ENCODE assay signal across 8 cellular contexts in the genomic region with DNA sequence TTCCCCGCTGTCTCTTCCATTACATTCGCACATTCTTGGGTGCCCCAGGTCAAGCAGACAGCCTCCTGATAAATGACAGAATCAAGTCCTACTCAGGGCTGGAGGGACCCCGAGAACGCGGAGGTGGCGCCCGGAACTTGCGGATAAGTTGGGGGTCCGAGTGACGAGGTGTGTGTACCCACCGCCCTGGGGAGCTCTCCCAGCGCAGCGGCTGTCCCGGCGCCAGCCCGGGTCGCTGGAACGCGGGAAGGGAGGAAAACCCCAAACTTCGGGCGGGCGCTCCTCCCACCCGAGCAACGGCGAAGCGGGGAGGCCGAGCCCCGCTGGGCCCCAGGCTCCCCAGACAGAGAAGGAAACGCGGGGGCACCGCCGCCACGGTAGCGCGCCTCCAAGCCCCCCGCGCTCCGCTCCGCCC. TPM values are rescaled to one million over a fixed set of nuclear protein-coding genes. Genes with fewer than 3 reads are reported as not detected.
DNase-seq lines count a peak whose midpoint lies in the region; ATAC-seq and TF ChIP-seq lines count a peak whose summit lies in the region.

No MANE protein-coding gene starts in this region.

- peak overlapping the region; percentile 78 to 91 for H3K4me3 ChIP-seq in CD4-positive, alpha-beta memory T cell (ENCODE audit: low read length in 2 of 2)
- H3K4me3 ChIP-seq in SK-N-SH (ENCODE audit: low read depth in 2 of 2, low read length in 1 of 2) (peak overlapping the region; percentile 74 to 96), fibroblast of villous mesenchyme (ENCODE audit: low read depth, low read length) (peak overlapping the region; percentile 81)

- DNase-seq in CD4-positive, alpha-beta memory T cell: peak in 1 of 5 donors; percentile 15
- DNase-seq in HEK293T (ENCODE audit: extremely low spot score) (no peak), SK-N-SH (no peak), fibroblast of villous mesenchyme (ENCODE audit: low read depth) (peak; percentile 5), progenitor cell of endocrine pancreas (ENCODE audit: low spot score, unreplicated experiment) (no peak), DMS79 treated with DMSO at 0.1 percent for 48 hours (lab: John Stamatoyannopoulos, UW) (no peak), NCI-H345 (lab: John Stamatoyannopoulos, UW) (no peak)

- CTCF ChIA-PET in CD4-positive, alpha-beta memory T cell (lab: Charles Lee; ENCODE audit: partially characterized antibody): interaction anchor here (1.0 to 2.0 kb wide), 3 partner anchors 48 to 772 kb away, joined by 3 to 9 read pairs (median 3); partner anchors contain the start of gene FEM1B
- CTCF ChIA-PET in HEK293T (lab: Yijun Ruan, JAX): interaction anchor here (0.6 kb wide), 1 partner anchor 200 kb away, joined by 3 read pairs; no protein-coding TSS in a partner anchor
- CTCF ChIA-PET in SK-N-SH (lab: Yijun Ruan, JAX): interaction anchor here (0.6 to 4.0 kb wide), 5 partner anchors 18 to 365 kb away, joined by 3 to 21 read pairs (median 6); no protein-coding TSS in a partner anchor

- no peaks in the 10 kb centered on the region for H3K27me3 ChIP-seq in CD4-positive, alpha-beta memory T cell (ENCODE audit: insufficient read depth, low read length)
- no peaks in the 10 kb centered on the region for H3K27me3 ChIP-seq in SK-N-SH (ENCODE audit: insufficient read depth)

- peak overlapping the region; percentile 83; the same call in 1 of the 2 replicates for H2AFZ ChIP-seq in SK-N-SH (ENCODE audit: low read depth)

- H3K4me1 Mint-ChIP-seq in CD4-positive, alpha-beta memory T cell: peaks cover 21 to 32% (median 27%) of the 10 kb centered on the region in 4 donors
- peaks cover 13% of the 10 kb centered on the region for H3K4me1 Mint-ChIP-seq in progenitor cell of endocrine pancreas (ENCODE audit: low read depth)

- peaks cover 0 to 3% of the 10 kb centered on the region in 2 donors for H3K36me3 Mint-ChIP-seq in CD4-positive, alpha-beta memory T cell
- no peaks in the 10 kb centered on the region for H3K36me3 Mint-ChIP-seq in progenitor cell of endocrine pancreas (ENCODE audit: insufficient read depth)

- no peaks in the 10 kb centered on the region for H3K9me3 Mint-ChIP-seq in CD4-positive, alpha-beta memory T cell
- no peaks in the 10 kb centered on the region for H3K9me3 Mint-ChIP-seq in progenitor cell of endocrine pancreas (ENCODE audit: low read depth)

- POLR2A ChIA-PET in CD4-positive, alpha-beta memory T cell (lab: Charles Lee; ENCODE audit: partially characterized antibody): interaction anchor here (0.8 to 4.8 kb wide), 7 partner anchors 14 to 388 kb away, joined by 3 to 42 read pairs (median 4); partner anchors contain the start of genes FEM1B and PIAS1
- POLR2A ChIA-PET in HEK293T (lab: Yijun Ruan, JAX): interaction anchor here (0.9 to 3.2 kb wide), 7 partner anchors 10 to 261 kb away, joined by 3 to 14 read pairs (median 3); partner anchors contain the start of gene FEM1B
- POLR2A ChIA-PET in SK-N-SH (lab: Yijun Ruan, JAX): interaction anchor here (0.6 to 1.7 kb wide), 4 partner anchors 24 to 388 kb away, joined by 3 read pairs; partner anchors contain the start of gene FEM1B

- H3K27ac ChIP-seq in CD4-positive, alpha-beta memory T cell (ENCODE audit: low read depth, low read length): peak overlapping the region; percentile 57
- H3K27ac ChIP-seq in SK-N-SH (ENCODE audit: low read depth in 2 of 2, low read length in 1 of 2): peak overlapping the region; percentile 52 to 85

- no peaks in the 10 kb centered on the region for H3K27me3 Mint-ChIP-seq in CD4-positive, alpha-beta memory T cell
- peaks cover 16% of the 10 kb centered on the region for H3K27me3 Mint-ChIP-seq in progenitor cell of endocrine pancreas

- intact Hi-C loops in CD4-positive, alpha-beta memory T cell (cut with micrococcal nuclease): loop anchor here (1.0 kb wide), 2 partner anchors 48 to 175 kb away; partner anchors contain the start of genes FEM1B and PIAS1

- no peaks in the 10 kb centered on the region for H3K36me3 ChIP-seq in CD4-positive, alpha-beta memory T cell (ENCODE audit: insufficient read depth, low read length)
- no peaks in the 10 kb centered on the region for H3K36me3 ChIP-seq in SK-N-SH (replicated peaks in 1 of 2; ENCODE audit: control insufficient read depth in 1 of 2, insufficient read depth in 2 of 2, low read length in 1 of 2)

- ATAC-seq in GM18519 (IDR thresholded peaks at IDR 0.05; ENCODE audit: low FRiP score, unreplicated experiment): no peak

- peak overlapping the region; percentile 89 for H3K4me2 ChIP-seq in SK-N-SH

- peak overlapping the region; percentile 91 for H3K9ac ChIP-seq in SK-N-SH

- no peaks in the 10 kb centered on the region for H3K9me3 ChIP-seq in CD4-positive, alpha-beta memory T cell (ENCODE audit: control insufficient read depth in 1 of 2, low read length in 2 of 2)
- no peaks in the 10 kb centered on the region for H3K9me3 ChIP-seq in SK-N-SH

- WGBS in SK-N-SH (ENCODE audit: low lambda C conversion rate): 0% methylated on average over 10 of the region's 39 CpGs

- H3K4me3 Mint-ChIP-seq in CD4-positive, alpha-beta memory T cell: peak overlapping the region; percentile 84 to 98 (median 90)
- peak overlapping the region; percentile 76 for H3K4me3 Mint-ChIP-seq in progenitor cell of endocrine pancreas (ENCODE audit: low read depth)

- H3F3A ChIP-seq in SK-N-SH (replicated peaks; ENCODE audit: insufficient read depth): peaks cover 4% of the 10 kb centered on the region

- H3K79me2 ChIP-seq in SK-N-SH (ENCODE audit: insufficient read depth): peaks cover 52% of the 10 kb centered on the region

- peaks cover 20% of the 10 kb centered on the region for H3K4me1 ChIP-seq in CD4-positive, alpha-beta memory T cell (ENCODE audit: insufficient read depth, low read length)
- peaks cover 10 to 37% of the 10 kb centered on the region in 2 experiments; a peak in 2 of 4 replicates for H3K4me1 ChIP-seq in SK-N-SH (ENCODE audit: control insufficient read depth in 1 of 2, insufficient read depth in 2 of 2, low read depth in 1 of 2, low read length in 1 of 2)

- H3K27ac Mint-ChIP-seq in CD4-positive, alpha-beta memory T cell: peak overlapping the region; percentile 13 to 92 (median 86)
- H3K27ac Mint-ChIP-seq in progenitor cell of endocrine pancreas: peak overlapping the region; percentile 71

- no peaks in the 10 kb centered on the region for H3K9me2 ChIP-seq in SK-N-SH

- TF ChIP-seq RAD21 in SK-N-SH (IDR thresholded peaks at IDR 0.05; ENCODE audit: low read length): no peak

- TF ChIP-seq CTCF in SK-N-SH (IDR thresholded peaks at IDR 0.05) (no peak), fibroblast of villous mesenchyme (IDR thresholded peaks at IDR 0.05; ENCODE audit: insufficient read depth, low read depth, low read length) (no peak), progenitor cell of endocrine pancreas (IDR thresholded peaks at IDR 0.05; ENCODE audit: unreplicated experiment) (no peak)

- H4K20me1 ChIP-seq in SK-N-SH (ENCODE audit: insufficient read depth): peaks cover 12% of the 10 kb centered on the region; the same call in 1 of the 2 replicates

- TF ChIP-seq EP300 in SK-N-SH (IDR thresholded peaks at IDR 0.05; ENCODE audit: borderline replicate concordance in 1 of 2, low read depth in 1 of 2, low read length in 1 of 2): no peak

TF ChIP-seq in HEK293T, 16 proteins besides CTCF, POLR2A, EP300 and RAD21:
- no peak for TF ChIP-seq CTBP1 (IDR thresholded peaks at IDR 0.05; ENCODE audit: borderline replicate concordance)
- peak; percentile 88 for TF ChIP-seq L3MBTL2 (conservative IDR thresholded peaks at IDR 0.05)
- TF ChIP-seq TARDBP (IDR thresholded peaks at IDR 0.05): no peak
- TF ChIP-seq HDGF (IDR thresholded peaks at IDR 0.05; ENCODE audit: borderline replicate concordance): no peak

TF ChIP-seq in SK-N-SH, 30 proteins besides CTCF, POLR2A, EP300 and RAD21 (continues in another document):
- no peak for TF ChIP-seq YY1 (IDR thresholded peaks at IDR 0.05; ENCODE audit: low read depth)
- TF ChIP-seq MXI1 (IDR thresholded peaks at IDR 0.05; ENCODE audit: low read depth, low read length): no peak

RNA-seq across cellular contexts. Expression of gene CLN6, which starts 0.6 kb away (rescaled TPM):
- total RNA-seq in CD4-positive, alpha-beta memory T cell: 10 to 100 TPM; 14.5 to 15.6 TPM
- 1 to 10 TPM; 2.2 to 2.6 TPM for polyA plus RNA-seq in CD4-positive, alpha-beta memory T cell
- polyA plus RNA-seq in SK-N-SH (2012; rRNA removed): 27.5 and 32.2 TPM in 2 replicates
- 11.8 and 23.4 TPM in 2 replicates for polyA plus RNA-seq in SK-N-SH (2012; cell fraction: cytosol; rRNA removed)
- 23.2 and 33.0 TPM in 2 replicates for polyA plus RNA-seq in SK-N-SH (2012; cell fraction: nucleus; rRNA removed)
- total RNA-seq in fibroblast of villous mesenchyme (15.8 and 16.8 TPM in 2 replicates), progenitor cell of endocrine pancreas (46.6 and 48.4 TPM in 2 replicates)

RNA-seq across cellular contexts. Expression of gene CALML4, which starts 23.8 kb away (rescaled TPM):
- 1 to 10 TPM; 3.8 to 5.1 TPM for total RNA-seq in CD4-positive, alpha-beta memory T cell
- polyA plus RNA-seq in CD4-positive, alpha-beta memory T cell: under 1 TPM; 0.79 to 0.84 TPM
- 3.1 and 3.2 TPM in 2 replicates for polyA plus RNA-seq in SK-N-SH (2012; rRNA removed)
- 2.3 and 3.9 TPM in 2 replicates for polyA plus RNA-seq in SK-N-SH (2012; cell fraction: cytosol; rRNA removed)
- polyA plus RNA-seq in SK-N-SH (2012; cell fraction: nucleus; rRNA removed): 18.6 and 20.9 TPM in 2 replicates
- 1.7 and 1.9 TPM in 2 replicates for total RNA-seq in fibroblast of villous mesenchyme
- total RNA-seq in progenitor cell of endocrine pancreas: 9.7 and 11.9 TPM in 2 replicates

RNA-seq across cellular contexts. Expression of gene FEM1B, which starts 48.6 kb away (rescaled TPM):
- total RNA-seq in CD4-positive, alpha-beta memory T cell: 10 to 100 TPM; 48.3 to 49.1 TPM
- polyA plus RNA-seq in CD4-positive, alpha-beta memory T cell: 10 to 100 TPM; 19.0 to 28.8 TPM
- 14.0 and 22.2 TPM in 2 replicates for polyA plus RNA-seq in SK-N-SH (2012; rRNA removed)
- polyA plus RNA-seq in SK-N-SH (2012; cell fraction: cytosol; rRNA removed): 10.7 and 15.3 TPM in 2 replicates
- polyA plus RNA-seq in SK-N-SH (2012; cell fraction: nucleus; rRNA removed): 9.5 and 18.5 TPM in 2 replicates
- total RNA-seq in fibroblast of villous mesenchyme: 47.7 and 61.7 TPM in 2 replicates
- 45.9 and 50.5 TPM in 2 replicates for total RNA-seq in progenitor cell of endocrine pancreas
